Comparison of ENCODE assay signal across 8 cellular contexts in genomic region chr1:906532-907420, GRCh38. TPM values are rescaled to one million over a fixed set of nuclear protein-coding genes. Genes with fewer than 3 reads are reported as not detected.
DNase-seq lines count a peak whose midpoint lies in the region; ATAC-seq and TF ChIP-seq lines count a peak whose summit lies in the region.

No MANE protein-coding gene starts in this region.

- H3K27me3 Mint-ChIP-seq in endodermal cell (ENCODE audit: insufficient read depth) (peaks cover 54% of the 10 kb centered on the region), neural progenitor cell (ENCODE audit: insufficient read depth, low read depth) (peaks cover 19% of the 10 kb centered on the region)

- no peak overlapping the region for H2AFZ ChIP-seq in neural progenitor cell (replicated peaks)

- peaks cover 26% of the 10 kb centered on the region for H3K27me3 ChIP-seq in endodermal cell (ENCODE audit: control insufficient read depth, insufficient read depth, low read length, poor library complexity, severe bottlenecking)
- H3K27me3 ChIP-seq in neural progenitor cell, result peaks cover 80% of the 10 kb centered on the region

- H3K36me3 Mint-ChIP-seq in endodermal cell (ENCODE audit: low read depth) (peaks cover 5% of the 10 kb centered on the region), neural progenitor cell (peaks cover 5% of the 10 kb centered on the region)

- H3K4me1 Mint-ChIP-seq in endodermal cell (peaks cover 6% of the 10 kb centered on the region), neural progenitor cell (peaks cover 23% of the 10 kb centered on the region)

- H3K9me3 Mint-ChIP-seq in endodermal cell (peaks cover 2% of the 10 kb centered on the region), neural progenitor cell (peaks cover 6% of the 10 kb centered on the region)

- no peak overlapping the region for H3K27ac ChIP-seq in endodermal cell (ENCODE audit: low read depth, low read length)
- H3K27ac ChIP-seq in neural progenitor cell, result no peak overlapping the region

- peak; percentile 4 for DNase-seq in GM19240 (ENCODE audit: insufficient read length, low spot score)
- peak; percentile 92 for DNase-seq in OCI-M1 (lab: John Stamatoyannopoulos, UW)
- DNase-seq in endodermal cell, result peak; percentile 65
- peak; percentile 11 for DNase-seq in neural progenitor cell (ENCODE audit: low spot score)
- no peak for DNase-seq in NCI-H524 treated with DMSO at 0.1 percent for 48 hours (lab: John Stamatoyannopoulos, UW)
- no peak for DNase-seq in NCI-H146 treated with DMSO at 0.1 percent for 48 hours (lab: John Stamatoyannopoulos, UW; ENCODE audit: unreplicated experiment)

- H3K36me3 ChIP-seq in endodermal cell (ENCODE audit: control insufficient read depth, insufficient read depth, low read length) (no peaks in the 10 kb centered on the region), neural progenitor cell (no peaks in the 10 kb centered on the region)

- H3K4me3 ChIP-seq in endodermal cell (ENCODE audit: low read length), result no peak overlapping the region
- H3K4me3 ChIP-seq in neural progenitor cell, result no peak overlapping the region

- peak overlapping the region; percentile 70 for H3K4me3 Mint-ChIP-seq in endodermal cell
- peak overlapping the region; percentile 62 for H3K4me3 Mint-ChIP-seq in neural progenitor cell

- H3K79me2 ChIP-seq in neural progenitor cell (ENCODE audit: low read depth), result no peaks in the 10 kb centered on the region

- H4K20me1 ChIP-seq in neural progenitor cell (ENCODE audit: low read depth), result no peaks in the 10 kb centered on the region

- H3F3A ChIP-seq in neural progenitor cell (ENCODE audit: low read depth), result peaks cover 5% of the 10 kb centered on the region

- H3K9ac ChIP-seq in endodermal cell (ENCODE audit: extremely low read depth, low read length, poor library complexity, severe bottlenecking) (no peak overlapping the region), neural progenitor cell (no peak overlapping the region)

- H3K27ac Mint-ChIP-seq in endodermal cell, result no peak overlapping the region
- H3K27ac Mint-ChIP-seq in neural progenitor cell, result no peak overlapping the region

- H3K4me2 ChIP-seq in neural progenitor cell, result no peak overlapping the region

- no peak for ATAC-seq in GM18867 (IDR thresholded peaks at IDR 0.05; ENCODE audit: unreplicated experiment)
- no peak for ATAC-seq in HG02678 (IDR thresholded peaks at IDR 0.05; ENCODE audit: unreplicated experiment)

- H3K9me3 ChIP-seq in endodermal cell (ENCODE audit: control insufficient read depth, low read length) (no peaks in the 10 kb centered on the region), neural progenitor cell (ENCODE audit: low read depth) (no peaks in the 10 kb centered on the region)

- TF ChIP-seq CTCF in endodermal cell (conservative IDR thresholded peaks at IDR 0.05) (no peak), neural progenitor cell (IDR thresholded peaks at IDR 0.05) (no peak)

- H3K4me1 ChIP-seq in endodermal cell (ENCODE audit: control insufficient read depth, insufficient read depth, low read length), result no peaks in the 10 kb centered on the region
- H3K4me1 ChIP-seq in neural progenitor cell, result no peaks in the 10 kb centered on the region

- 62 to 76% methylated on average over 17 to 20 of the region's 20 CpGs for WGBS in endodermal cell (ENCODE audit: insufficient coverage in 1 of 2, insufficient read length in 1 of 2), 2 experiments

RNA-seq across cellular contexts. Expression of gene SAMD11, which starts 16.9 kb away (rescaled TPM):
- total RNA-seq in endodermal cell (100 to 1,000 TPM; 152 to 156 TPM), neural progenitor cell (ENCODE audit: low replicate concordance) (0.15 TPM in 1 of 2 replicates, not detected in the other)
- 28.0 TPM for polyA plus RNA-seq in endodermal cell (2013, experiment 1 of 2)
- 26.1 TPM for polyA plus RNA-seq in endodermal cell (2013, experiment 2 of 2)

RNA-seq across cellular contexts. Expression of gene NOC2L, which starts 52.3 kb away (rescaled TPM):
- total RNA-seq in endodermal cell (10 to 100 TPM; 83.5 to 97.3 TPM), neural progenitor cell (ENCODE audit: low replicate concordance) (39.6 and 69.1 TPM in 2 replicates)
- 62.0 TPM for polyA plus RNA-seq in endodermal cell (2013, experiment 1 of 2)
- polyA plus RNA-seq in endodermal cell (2013, experiment 2 of 2), result 55.3 TPM

RNA-seq across cellular contexts. Expression of gene KLHL17, which starts 53.6 kb away (rescaled TPM):
- total RNA-seq in endodermal cell (10 to 100 TPM; 49.2 to 58.2 TPM), neural progenitor cell (ENCODE audit: low replicate concordance) (10.7 and 33.8 TPM in 2 replicates)
- polyA plus RNA-seq in endodermal cell (2013, experiment 1 of 2), result 41.1 TPM
- 32.2 TPM for polyA plus RNA-seq in endodermal cell (2013, experiment 2 of 2)

RNA-seq across cellular contexts. Expression of gene PLEKHN1, which starts 59.5 kb away (rescaled TPM):
- total RNA-seq in endodermal cell (1 to 10 TPM; 1.5 to 4.6 TPM), neural progenitor cell (ENCODE audit: low replicate concordance) (0.09 TPM in 1 of 2 replicates, not detected in the other)
- not detected for polyA plus RNA-seq in endodermal cell (2013, experiment 1 of 2)
- polyA plus RNA-seq in endodermal cell (2013, experiment 2 of 2), result 0.29 TPM

Comparison
In these comparisons a context has a peak if more than half of its experiments do, and no peak if none do; other contexts are left out.
1. DNase-seq: peak in GM19240 (single experiment), OCI-M1 (single experiment), endodermal cell (single experiment) and neural progenitor cell (single experiment); none in NCI-H524 treated with DMSO at 0.1 percent for 48 hours (single experiment) and NCI-H146 treated with DMSO at 0.1 percent for 48 hours (single experiment).
2. RNA of gene SAMD11, which starts 16.9 kb away (total RNA-seq): 152 to 156 TPM in endodermal cell; 0.15 TPM in neural progenitor cell; every median in the first group is over 100 times any median in the second.